Comparison of ENCODE assay signal across 24 cellular contexts in the genomic region with DNA sequence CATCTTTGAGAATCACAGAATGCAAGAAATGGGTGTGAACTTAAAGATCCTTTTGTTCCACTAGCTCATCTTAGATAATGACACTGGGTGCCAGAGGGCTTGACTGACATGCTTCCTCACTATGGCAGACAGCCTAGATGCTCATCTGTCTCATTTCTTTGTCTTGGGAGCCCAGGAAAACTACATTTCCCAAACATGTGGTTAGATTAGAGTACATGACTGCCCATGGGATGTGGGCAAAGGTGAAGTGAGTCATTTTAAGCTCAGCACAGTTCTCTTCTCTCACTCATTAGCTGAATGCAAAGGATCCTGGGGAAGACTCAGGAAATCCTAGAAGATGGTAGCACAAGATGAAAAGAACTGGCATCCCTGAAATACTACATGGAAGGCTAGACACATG. TPM values are rescaled to one million over a fixed set of nuclear protein-coding genes. Genes with fewer than 3 reads are reported as not detected.
A peak's percentile ranks its signal among the peaks of the same experiment; 100 is the strongest.
DNase-seq lines count a peak whose midpoint lies in the region; ATAC-seq and TF ChIP-seq lines count a peak whose summit lies in the region.
"Had no signal": no experiment of that assay in that cellular context is flagged by ENCODE, and none has a peak within 500 bp of the region (broad histone marks: within the 10 kb centered on the region; RNA-seq: fewer than 3 reads in every experiment).

No MANE protein-coding gene starts in this region.

- H3K36me3 ChIP-seq in PC-3 (ENCODE audit: low read depth, low read length) = no peaks in the 10 kb centered on the region
- H3K36me3 ChIP-seq: colonic mucosa had no signal

- no peaks in the 10 kb centered on the region for H3K79me2 ChIP-seq in PC-3 (ENCODE audit: low read length)

- H3K9ac ChIP-seq in PC-3 (ENCODE audit: low read length) = no peak overlapping the region

- peak; percentile 43 for ATAC-seq in PC-3
- no peak for ATAC-seq in stimulated activated effector memory CD8-positive, alpha-beta T cell treated with anti-CD3 and anti-CD28 coated beads, Interleukin-12 subunit alpha, Interleukin-12 subunit beta, amount 100 ng/mL, for 72 hours
- ATAC-seq: activated CD8-positive, alpha-beta T cell treated with anti-CD3 and anti-CD28 coated beads for 36 hours; Right ventricle myocardium inferior had no signal

- H3K4me3 ChIP-seq in PC-3 (ENCODE audit: low read length) = no peak overlapping the region
- no peak overlapping the region for H3K4me3 ChIP-seq in cardiac fibroblast (replicated peaks in 1 of 2; ENCODE audit: low read depth in 2 of 2, low read length in 2 of 2)
- H3K4me3 ChIP-seq: colonic mucosa had no signal

- no peaks in the 10 kb centered on the region for H3K9me3 ChIP-seq in PC-3 (ENCODE audit: low read length)
- H3K9me3 ChIP-seq: colonic mucosa had no signal

- no peak overlapping the region for H2AFZ ChIP-seq in PC-3 (ENCODE audit: low read length)

- H3K27me3 Mint-ChIP-seq in Calu3 (ENCODE audit: unreplicated experiment) = peaks cover 57% of the 10 kb centered on the region

- no peaks in the 10 kb centered on the region for H3K9me2 ChIP-seq in PC-3 (replicated peaks; ENCODE audit: low read length)

- no peaks in the 10 kb centered on the region for H4K20me1 ChIP-seq in PC-3 (ENCODE audit: low read length)

- intact Hi-C loops in PC-3 (cut with micrococcal nuclease) (no loop called here), Calu3 (cut with micrococcal nuclease; ENCODE audit: unreplicated experiment) (no loop called here)

- no peaks in the 10 kb centered on the region for H3F3A ChIP-seq in PC-3 (ENCODE audit: low read length, unreplicated experiment)

- BruUV-seq in PC-3 (replicated peaks; lab: Mats Ljungman, UMichigan) = no TSS peak
- no TSS peak for BruUV-seq in Calu3 (replicated peaks; lab: Mats Ljungman, UMichigan)

- H3K27me3 ChIP-seq in PC-3 (ENCODE audit: low read length) = peaks cover 13% of the 10 kb centered on the region
- H3K27me3 ChIP-seq: colonic mucosa had no signal

- H3K4me1 Mint-ChIP-seq in stimulated activated effector memory CD8-positive, alpha-beta T cell treated with anti-CD3 and anti-CD28 coated beads, Interleukin-12 subunit alpha, Interleukin-12 subunit beta, amount 100 ng/mL, for 72 hours = no peaks in the 10 kb centered on the region
- no peaks in the 10 kb centered on the region for H3K4me1 Mint-ChIP-seq in Calu3 (ENCODE audit: low read depth, unreplicated experiment)
- H3K4me1 Mint-ChIP-seq: CD4-positive, CD25-positive, alpha-beta regulatory T cell; nephron had no signal

- H3K4me1 ChIP-seq in PC-3 (ENCODE audit: insufficient read depth, low read length) = no peaks in the 10 kb centered on the region; the same call in 1 of the 2 replicates
- H3K4me1 ChIP-seq: colonic mucosa had no signal

- H3K4me2 ChIP-seq in PC-3 (ENCODE audit: low read length) = no peak overlapping the region

- TF ChIP-seq CTCF in PC-3 (conservative IDR thresholded peaks at IDR 0.05; ENCODE audit: low read depth, low read length) (no peak), cardiac fibroblast (IDR thresholded peaks at IDR 0.05; ENCODE audit: low read depth, low read length) (no peak), Calu3 (IDR thresholded peaks at IDR 0.05; ENCODE audit: unreplicated experiment) (no peak)

- H3K9me3 Mint-ChIP-seq in stimulated activated effector memory CD8-positive, alpha-beta T cell treated with anti-CD3 and anti-CD28 coated beads, Interleukin-12 subunit alpha, Interleukin-12 subunit beta, amount 100 ng/mL, for 72 hours = no peaks in the 10 kb centered on the region
- no peaks in the 10 kb centered on the region for H3K9me3 Mint-ChIP-seq in Calu3 (ENCODE audit: low read depth, unreplicated experiment)
- H3K9me3 Mint-ChIP-seq: activated CD8-positive, alpha-beta T cell treated with anti-CD3 and anti-CD28 coated beads for 36 hours; T-helper 1 cell treated with Interleukin-12 subunit alpha and Interleukin-12 subunit beta and Interleukin-4 antibody, amounts not matched to agents 30 μg/mL and 1 μg/mL, for 36 hours had no signal

- CTCF ChIA-PET in PC-3 (lab: Charles Lee) (interaction anchor here (0.5 kb wide), 1 partner anchor 12 kb away, joined by 3 read pairs; no protein-coding TSS in a partner anchor), Calu3 (lab: Charles Lee) (no interaction called here)

- POLR2A ChIA-PET in PC-3 (lab: Charles Lee; ENCODE audit: unreplicated experiment) = no interaction called here

- H3K36me3 Mint-ChIP-seq in stimulated activated effector memory CD8-positive, alpha-beta T cell treated with anti-CD3 and anti-CD28 coated beads, Interleukin-12 subunit alpha, Interleukin-12 subunit beta, amount 100 ng/mL, for 72 hours = no peaks in the 10 kb centered on the region
- no peaks in the 10 kb centered on the region for H3K36me3 Mint-ChIP-seq in Calu3 (ENCODE audit: insufficient read depth, unreplicated experiment)
- H3K36me3 Mint-ChIP-seq: CD4-positive, CD25-positive, alpha-beta regulatory T cell had no signal

- H3K27ac ChIP-seq in PC-3 (ENCODE audit: low read length) = no peak overlapping the region
- H3K27ac ChIP-seq: colonic mucosa had no signal

- DNase-seq in Daoy (ENCODE audit: low read depth) (peak; percentile 93), PC-3 (peak; percentile 52), cardiac fibroblast (ENCODE audit: low read depth in 2 of 2) (peak; percentile 50 to 70), myocyte (ENCODE audit: low read depth) (peak; percentile 11), NCI-H526 (lab: John Stamatoyannopoulos, UW) (no peak), COLO829 (ENCODE audit: low spot score) (no peak), Calu3 (no peak)
- no peak for DNase-seq in stimulated activated effector memory CD8-positive, alpha-beta T cell treated with anti-CD3 and anti-CD28 coated beads, Interleukin-12 subunit alpha, Interleukin-12 subunit beta, amount 100 ng/mL, for 72 hours (ENCODE audit: low spot score in 2 of 2)
- DNase-seq: activated CD4-positive, CD25-positive, alpha-beta regulatory T cell; activated CD8-positive, alpha-beta T cell treated with anti-CD3 and anti-CD28 coated beads for 36 hours; activated naive CD4-positive, alpha-beta T cell treated with anti-CD3 and anti-CD28 coated beads, Interleukin-2, amount 50 U/mL, for 16 hours; activated T-cell treated with anti-CD3 and anti-CD28 coated beads, Interleukin-2, amount 50 U/mL, for 24 hours; CD4-positive, CD25-positive, alpha-beta regulatory T cell; colonic mucosa; left cardiac atrium; NCI-H187 treated with DMSO at 0.1 percent for 48 hours; NCI-H510A; stimulated activated CD8-positive, alpha-beta memory T cell treated with anti-CD3 and anti-CD28 coated beads, Interleukin-4, amount 100 ng/mL, for 48 hours had no signal

- H3K27ac Mint-ChIP-seq in stimulated activated effector memory CD8-positive, alpha-beta T cell treated with anti-CD3 and anti-CD28 coated beads, Interleukin-12 subunit alpha, Interleukin-12 subunit beta, amount 100 ng/mL, for 72 hours = no peak overlapping the region
- no peak overlapping the region for H3K27ac Mint-ChIP-seq in Calu3 (ENCODE audit: unreplicated experiment)
- H3K27ac Mint-ChIP-seq: activated CD8-positive, alpha-beta T cell treated with anti-CD3 and anti-CD28 coated beads for 36 hours; activated T-cell treated with anti-CD3 and anti-CD28 coated beads, Interleukin-2, amount 50 U/mL, for 24 hours; CD4-positive, CD25-positive, alpha-beta regulatory T cell; nephron; T-helper 1 cell treated with Interleukin-12 subunit alpha and Interleukin-12 subunit beta and Interleukin-4 antibody, amounts not matched to agents 30 μg/mL and 1 μg/mL, for 36 hours had no signal

- H3K4me3 Mint-ChIP-seq in stimulated activated effector memory CD8-positive, alpha-beta T cell treated with anti-CD3 and anti-CD28 coated beads, Interleukin-12 subunit alpha, Interleukin-12 subunit beta, amount 100 ng/mL, for 72 hours = no peak overlapping the region
- no peak overlapping the region for H3K4me3 Mint-ChIP-seq in Calu3 (ENCODE audit: low read depth, unreplicated experiment)
- H3K4me3 Mint-ChIP-seq: activated CD8-positive, alpha-beta T cell treated with anti-CD3 and anti-CD28 coated beads for 36 hours; activated T-cell treated with anti-CD3 and anti-CD28 coated beads, Interleukin-2, amount 50 U/mL, for 24 hours; CD4-positive, CD25-positive, alpha-beta regulatory T cell; nephron; T-helper 1 cell treated with Interleukin-12 subunit alpha and Interleukin-12 subunit beta and Interleukin-4 antibody, amounts not matched to agents 30 μg/mL and 1 μg/mL, for 36 hours had no signal

RNA-seq across cellular contexts. Expression of gene TBX20, which starts 32.5 kb away (rescaled TPM):
- 1.9 and 7.6 TPM in 2 replicates for total RNA-seq in Daoy (2014; rRNA removed; shearing (Covaris generic))
- total RNA-seq in PC-3 (2014; rRNA removed) = 0.47 and 1.1 TPM in 2 replicates
- total RNA-seq in myocyte = not detected in 2 replicates
- polyA plus RNA-seq in myocyte (2012) = not detected
- 3.3 and 3.4 TPM in 2 replicates for total RNA-seq in Calu3 (2022)
- total RNA-seq: activated CD8-positive, alpha-beta T cell treated with anti-CD3 and anti-CD28 coated beads for 36 hours; frontal cortex; posterior vena cava; subcutaneous adipose tissue had no signal

Comparison
In these comparisons a context has a peak if more than half of its experiments do, and no peak if none do; other contexts are left out.
1. DNase-seq: peak in Daoy (single experiment), PC-3 (single experiment), cardiac fibroblast (2 of 2) and myocyte (single experiment); none in stimulated activated effector memory CD8-positive, alpha-beta T cell treated with anti-CD3 and anti-CD28 coated beads, Interleukin-12 subunit alpha, Interleukin-12 subunit beta, amount 100 ng/mL, for 72 hours (0 of 2), NCI-H526 (0 of 2), COLO829 (single experiment) and Calu3 (single experiment).